Comparison of ENCODE assay signal across 8 cellular contexts in genomic region chr11:59097113-59097708, GRCh38. TPM values are rescaled to one million over a fixed set of nuclear protein-coding genes. Genes with fewer than 3 reads are reported as not detected.
DNase-seq lines count a peak whose midpoint lies in the region; ATAC-seq and TF ChIP-seq lines count a peak whose summit lies in the region.

No MANE protein-coding gene starts in this region.

- H3K27me3 ChIP-seq in DOHH2 (ENCODE audit: control insufficient read depth, low read length): no peaks in the 10 kb centered on the region
- H3K27me3 ChIP-seq in OCI-LY1 (ENCODE audit: insufficient read depth, low read length): no peaks in the 10 kb centered on the region

- H3K4me3 Mint-ChIP-seq in activated T-cell treated with anti-CD3 and anti-CD28 coated beads, Interleukin-2, amount 50 U/mL, for 24 hours: no peak overlapping the region

- H3K27ac Mint-ChIP-seq in activated T-cell treated with anti-CD3 and anti-CD28 coated beads, Interleukin-2, amount 50 U/mL, for 24 hours: no peak overlapping the region

- peaks cover 74% of the 10 kb centered on the region for H3K79me2 ChIP-seq in DOHH2 (ENCODE audit: control insufficient read depth, low read length)
- peaks cover 33% of the 10 kb centered on the region for H3K79me2 ChIP-seq in OCI-LY1 (ENCODE audit: insufficient read depth, low read length)

- H3K36me3 Mint-ChIP-seq in activated T-cell treated with anti-CD3 and anti-CD28 coated beads, Interleukin-2, amount 50 U/mL, for 24 hours (ENCODE audit: low read depth): no peaks in the 10 kb centered on the region

- H3K4me1 Mint-ChIP-seq in activated T-cell treated with anti-CD3 and anti-CD28 coated beads, Interleukin-2, amount 50 U/mL, for 24 hours (ENCODE audit: low read depth): peaks cover 9% of the 10 kb centered on the region

- peaks cover 40% of the 10 kb centered on the region for H3K27me3 Mint-ChIP-seq in activated T-cell treated with anti-CD3 and anti-CD28 coated beads, Interleukin-2, amount 50 U/mL, for 24 hours

- DNase-seq in HFF-Myc (ENCODE audit: extremely low read depth, low read depth): peak; percentile 7
- peak; percentile 69 for DNase-seq in activated T-cell treated with anti-CD3 and anti-CD28 coated beads, Interleukin-2, amount 50 U/mL, for 24 hours
- peak; percentile 40 to 77 for DNase-seq in foreskin fibroblast
- peak; percentile 20 for DNase-seq in pulmonary artery endothelial cell (ENCODE audit: low read depth, low spot score)
- no peak for DNase-seq in NCI-H128 (lab: John Stamatoyannopoulos, UW; ENCODE audit: unreplicated experiment)

- H2AFZ ChIP-seq in OCI-LY1 (ENCODE audit: low read length): no peak overlapping the region

- no peaks in the 10 kb centered on the region for H4K20me1 ChIP-seq in DOHH2 (ENCODE audit: control insufficient read depth, insufficient read depth, low read depth, low read length)
- H4K20me1 ChIP-seq in OCI-LY1 (ENCODE audit: insufficient read depth, low read length): no peaks in the 10 kb centered on the region

- H3F3A ChIP-seq in DOHH2 (ENCODE audit: control insufficient read depth, insufficient read depth) (peaks cover 42% of the 10 kb centered on the region), OCI-LY1 (ENCODE audit: insufficient read depth, low read length) (no peaks in the 10 kb centered on the region)

- H3K4me1 ChIP-seq in DOHH2 (ENCODE audit: control insufficient read depth, low read length): peaks cover 87% of the 10 kb centered on the region
- H3K4me1 ChIP-seq in OCI-LY1 (ENCODE audit: insufficient read depth, low read length, severe bottlenecking): peaks cover 55% of the 10 kb centered on the region

- no peak for ATAC-seq in HG02610 (IDR thresholded peaks at IDR 0.05; ENCODE audit: unreplicated experiment)

- no peaks in the 10 kb centered on the region for H3K9me3 Mint-ChIP-seq in activated T-cell treated with anti-CD3 and anti-CD28 coated beads, Interleukin-2, amount 50 U/mL, for 24 hours

- H3K36me3 ChIP-seq in DOHH2 (ENCODE audit: control insufficient read depth, low read length) (peaks cover 93% of the 10 kb centered on the region), OCI-LY1 (ENCODE audit: insufficient read depth, low read length) (peaks cover 68% of the 10 kb centered on the region)

- peak overlapping the region; percentile 73 for H3K4me2 ChIP-seq in DOHH2 (ENCODE audit: low read length)
- H3K4me2 ChIP-seq in OCI-LY1 (ENCODE audit: low read length): peak overlapping the region; percentile 98

- peak overlapping the region; percentile 55 for H3K9ac ChIP-seq in OCI-LY1 (ENCODE audit: low read length)

- peak overlapping the region; percentile 96 for H3K27ac ChIP-seq in DOHH2 (ENCODE audit: low read depth, low read length)
- H3K27ac ChIP-seq in OCI-LY1 (ENCODE audit: low read depth, low read length, poor library complexity, severe bottlenecking): peak overlapping the region; percentile 98

- peaks cover 35% of the 10 kb centered on the region for H3K9me3 ChIP-seq in DOHH2 (ENCODE audit: control insufficient read depth, insufficient read depth, low read length)
- no peaks in the 10 kb centered on the region for H3K9me3 ChIP-seq in OCI-LY1 (ENCODE audit: low read length)

- TF ChIP-seq CTCF in DOHH2 (IDR thresholded peaks at IDR 0.05; ENCODE audit: low read depth, low read length, poor library complexity, severe bottlenecking): peak; percentile 58
- TF ChIP-seq CTCF in HFF-Myc (IDR thresholded peaks at IDR 0.05; ENCODE audit: low read depth, low read length, missing control alignments): peak; percentile 71
- peak; percentile 67 for TF ChIP-seq CTCF in OCI-LY1 (IDR thresholded peaks at IDR 0.05; ENCODE audit: low read length)
- TF ChIP-seq CTCF in foreskin fibroblast (IDR thresholded peaks at IDR 0.05; ENCODE audit: low read depth, low read length): peak; percentile 77

- H3K9me2 ChIP-seq in DOHH2 (replicated peaks; ENCODE audit: control insufficient read depth, low read length) (no peaks in the 10 kb centered on the region), OCI-LY1 (ENCODE audit: low read depth, low read length) (no peaks in the 10 kb centered on the region)

- H3K4me3 ChIP-seq in DOHH2 (ENCODE audit: low read length) (peak overlapping the region; percentile 83), HFF-Myc (replicated peaks; ENCODE audit: low read depth, low read length) (no peak overlapping the region), OCI-LY1 (ENCODE audit: low read depth, low read length, poor library complexity, severe bottlenecking) (peak overlapping the region; percentile 83), foreskin fibroblast (ENCODE audit: low read depth in 1 of 2, low read length in 2 of 2) (no peak overlapping the region)

RNA-seq across cellular contexts. Expression of gene FAM111B, which starts 9.8 kb away (rescaled TPM):
- 18.0 and 30.9 TPM in 2 replicates for total RNA-seq in pulmonary artery endothelial cell

RNA-seq across cellular contexts. Expression of gene GLYATL1B, which starts 11.1 kb away (rescaled TPM):
- total RNA-seq in pulmonary artery endothelial cell: not detected in 2 replicates

RNA-seq across cellular contexts. Expression of gene FAM111A, which starts 45.4 kb away (rescaled TPM):
- 42.2 and 106 TPM in 2 replicates for total RNA-seq in pulmonary artery endothelial cell

Comparison
In these comparisons a context has a peak if more than half of its experiments do, and no peak if none do; other contexts are left out.
1. H3K4me3 ChIP-seq: peak in DOHH2 (single experiment) and OCI-LY1 (single experiment); none in HFF-Myc (single experiment) and foreskin fibroblast (0 of 2).
2. Peak in every context shown above with its lines, with median percentiles within 50 percentile points of each other: CTCF ChIP-seq.